In genomic region chr19:2188708-2189385, GRCh38 we compare ENCODE assay signal across 15 cellular contexts. TPM values are rescaled to one million over a fixed set of nuclear protein-coding genes. Genes with fewer than 3 reads are reported as not detected.
DNase-seq lines count a peak whose midpoint lies in the region; ATAC-seq and TF ChIP-seq lines count a peak whose summit lies in the region.
"Had no signal": no experiment of that assay in that cellular context is flagged by ENCODE, and none has a peak within 500 bp of the region (broad histone marks: within the 10 kb centered on the region; RNA-seq: fewer than 3 reads in every experiment).

No MANE protein-coding gene starts in this region.

- H3K27ac Mint-ChIP-seq in CD14-positive monocyte (peak overlapping the region; percentile 42 to 89 (median 81)), progenitor cell of endocrine pancreas (no peak overlapping the region)
- H3K27ac Mint-ChIP-seq in activated T-helper 1 cell treated with anti-CD3 and anti-CD28 coated beads, Interleukin-12 subunit alpha, Interleukin-12 subunit beta, Interleukin-2, Interleukin-4 antibody, amounts not matched to agents 30 ng/mL and 10 ng/mL and 1 ng/mL, durations not matched to agents 14 hours and 24 hours and 36 hours, result peak overlapping the region; percentile 58
- H3K27ac Mint-ChIP-seq: activated naive CD8-positive, alpha-beta T cell had no signal

- H3K27ac ChIP-seq in lower lobe of right lung, result peak overlapping the region; percentile 4

- peaks cover 23% of the 10 kb centered on the region for H3K4me1 Mint-ChIP-seq in CD14-positive monocyte
- peaks cover 9% of the 10 kb centered on the region for H3K4me1 Mint-ChIP-seq in activated T-helper 1 cell treated with anti-CD3 and anti-CD28 coated beads, Interleukin-12 subunit alpha, Interleukin-12 subunit beta, Interleukin-2, Interleukin-4 antibody, amounts not matched to agents 30 ng/mL and 10 ng/mL and 1 ng/mL, durations not matched to agents 14 hours and 24 hours and 36 hours (ENCODE audit: low read depth)
- H3K4me1 Mint-ChIP-seq in progenitor cell of endocrine pancreas (ENCODE audit: low read depth), result peaks cover 3% of the 10 kb centered on the region

- no peak overlapping the region for H3K4me3 Mint-ChIP-seq in CD14-positive monocyte
- H3K4me3 Mint-ChIP-seq in activated T-helper 1 cell treated with anti-CD3 and anti-CD28 coated beads, Interleukin-12 subunit alpha, Interleukin-12 subunit beta, Interleukin-2, Interleukin-4 antibody, amounts not matched to agents 30 ng/mL and 10 ng/mL and 1 ng/mL, durations not matched to agents 14 hours and 24 hours and 36 hours, result no peak overlapping the region
- no peak overlapping the region for H3K4me3 Mint-ChIP-seq in progenitor cell of endocrine pancreas (ENCODE audit: low read depth)
- H3K4me3 Mint-ChIP-seq: activated naive CD8-positive, alpha-beta T cell; immature natural killer cell had no signal

- peak; percentile 75 for DNase-seq in AG08396 (ENCODE audit: low spot score)
- DNase-seq in CD14-positive monocyte (ENCODE audit: low spot score), result no peak
- no peak for DNase-seq in activated T-helper 1 cell treated with anti-CD3 and anti-CD28 coated beads, Interleukin-12 subunit alpha, Interleukin-12 subunit beta, Interleukin-2, Interleukin-4 antibody, amounts not matched to agents 30 ng/mL and 10 ng/mL and 1 ng/mL, durations not matched to agents 14 hours and 24 hours and 36 hours (ENCODE audit: low spot score)
- DNase-seq in lower lobe of right lung, result no peak
- no peak for DNase-seq in KG1 (lab: John Stamatoyannopoulos, UW)
- DNase-seq in NCI-H82 treated with DMSO at 0.1 percent for 48 hours (lab: John Stamatoyannopoulos, UW; ENCODE audit: unreplicated experiment), result no peak
- no peak for DNase-seq in progenitor cell of endocrine pancreas (ENCODE audit: low spot score, unreplicated experiment)
- DNase-seq: COR-L47, foreskin melanocyte, immature natural killer cell, NCI-H1048, SK-N-SH had no signal

- peaks cover 0 to 3% (median 0%) of the 10 kb centered on the region in 7 donors for H3K9me3 Mint-ChIP-seq in CD14-positive monocyte
- H3K9me3 Mint-ChIP-seq in activated T-helper 1 cell treated with anti-CD3 and anti-CD28 coated beads, Interleukin-12 subunit alpha, Interleukin-12 subunit beta, Interleukin-2, Interleukin-4 antibody, amounts not matched to agents 30 ng/mL and 10 ng/mL and 1 ng/mL, durations not matched to agents 14 hours and 24 hours and 36 hours, result no peaks in the 10 kb centered on the region
- H3K9me3 Mint-ChIP-seq in progenitor cell of endocrine pancreas (ENCODE audit: low read depth), result no peaks in the 10 kb centered on the region
- H3K9me3 Mint-ChIP-seq: immature natural killer cell had no signal

- H3K27me3 Mint-ChIP-seq in CD14-positive monocyte (ENCODE audit: low read depth in 3 of 3) (peaks cover 0 to 2% (median 0%) of the 10 kb centered on the region in 3 donors), progenitor cell of endocrine pancreas (no peaks in the 10 kb centered on the region)
- H3K27me3 Mint-ChIP-seq in activated T-helper 1 cell treated with anti-CD3 and anti-CD28 coated beads, Interleukin-12 subunit alpha, Interleukin-12 subunit beta, Interleukin-2, Interleukin-4 antibody, amounts not matched to agents 30 ng/mL and 10 ng/mL and 1 ng/mL, durations not matched to agents 14 hours and 24 hours and 36 hours (ENCODE audit: insufficient read depth), result no peaks in the 10 kb centered on the region
- H3K27me3 Mint-ChIP-seq: activated naive CD8-positive, alpha-beta T cell had no signal

- H3K36me3 Mint-ChIP-seq in CD14-positive monocyte, result peaks cover 66 to 84% of the 10 kb centered on the region in 2 donors
- peaks cover 39% of the 10 kb centered on the region for H3K36me3 Mint-ChIP-seq in activated T-helper 1 cell treated with anti-CD3 and anti-CD28 coated beads, Interleukin-12 subunit alpha, Interleukin-12 subunit beta, Interleukin-2, Interleukin-4 antibody, amounts not matched to agents 30 ng/mL and 10 ng/mL and 1 ng/mL, durations not matched to agents 14 hours and 24 hours and 36 hours (ENCODE audit: low read depth)
- peaks cover 19% of the 10 kb centered on the region for H3K36me3 Mint-ChIP-seq in progenitor cell of endocrine pancreas (ENCODE audit: insufficient read depth)

- no peaks in the 10 kb centered on the region for H3K27me3 ChIP-seq in lower lobe of right lung (ENCODE audit: low read depth)

- no peaks in the 10 kb centered on the region for H3K9me3 ChIP-seq in lower lobe of right lung
- H3K9me3 ChIP-seq: SK-N-SH had no signal

- ATAC-seq in lower lobe of right lung (no peak), GM18858 (IDR thresholded peaks at IDR 0.05; ENCODE audit: unreplicated experiment) (no peak)

- intact Hi-C loops in CD14-positive monocyte (cut with micrococcal nuclease) (loop anchor here in 1 of 2 donors (5.0 kb wide), 1 partner anchor 37 kb away; the partner anchor contains the start of gene AP3D1), lower lobe of right lung (cut with DNase I) (no loop called here)
- intact Hi-C loops in activated T-helper 1 cell treated with anti-CD3 and anti-CD28 coated beads, Interleukin-12 subunit alpha, Interleukin-12 subunit beta, Interleukin-2, Interleukin-4 antibody, amounts not matched to agents 30 ng/mL and 10 ng/mL and 1 ng/mL, durations not matched to agents 14 hours and 24 hours and 36 hours (cut with micrococcal nuclease), result no loop called here

- TF ChIP-seq CTCF in CD14-positive monocyte (IDR thresholded peaks at IDR 0.05), result no peak
- TF ChIP-seq CTCF in lower lobe of right lung (IDR thresholded peaks at IDR 0.05), result no peak
- no peak for TF ChIP-seq CTCF in progenitor cell of endocrine pancreas (IDR thresholded peaks at IDR 0.05; ENCODE audit: unreplicated experiment)

- H3K4me1 ChIP-seq in lower lobe of right lung, result peaks cover 50% of the 10 kb centered on the region

- no peak overlapping the region for H3K4me3 ChIP-seq in lower lobe of right lung
- H3K4me3 ChIP-seq: coronary artery had no signal

- peaks cover 62% of the 10 kb centered on the region for H3K36me3 ChIP-seq in lower lobe of right lung

RNA-seq across cellular contexts. Expression of gene DOT1L, which starts 25.1 kb away (rescaled TPM):
- polyA plus RNA-seq in CD14-positive monocyte, result under 1 TPM; 0.32 to 0.75 TPM
- total RNA-seq in activated T-helper 1 cell treated with anti-CD3 and anti-CD28 coated beads, Interleukin-12 subunit alpha, Interleukin-12 subunit beta, Interleukin-2, Interleukin-4 antibody, amounts not matched to agents 30 ng/mL and 10 ng/mL and 1 ng/mL, durations not matched to agents 14 hours and 24 hours and 36 hours, result 119 and 128 TPM in 2 replicates
- total RNA-seq in lower lobe of right lung (33.0 TPM), progenitor cell of endocrine pancreas (102 and 106 TPM in 2 replicates)

RNA-seq across cellular contexts. Expression of gene AP3D1, which starts 37.5 kb away (rescaled TPM):
- polyA plus RNA-seq in CD14-positive monocyte, result 10 to 100 TPM in 1 of 2 donors, 1 to 10 TPM in 1; 9.6 to 12.4 TPM
- 120 and 124 TPM in 2 replicates for total RNA-seq in activated T-helper 1 cell treated with anti-CD3 and anti-CD28 coated beads, Interleukin-12 subunit alpha, Interleukin-12 subunit beta, Interleukin-2, Interleukin-4 antibody, amounts not matched to agents 30 ng/mL and 10 ng/mL and 1 ng/mL, durations not matched to agents 14 hours and 24 hours and 36 hours
- total RNA-seq in lower lobe of right lung, result 99.5 TPM
- total RNA-seq in progenitor cell of endocrine pancreas, result 123 and 131 TPM in 2 replicates

RNA-seq across cellular contexts. Expression of gene PLEKHJ1, which starts 47.3 kb away (rescaled TPM):
- 10 to 100 TPM; 62.1 to 69.0 TPM for polyA plus RNA-seq in CD14-positive monocyte
- total RNA-seq in activated T-helper 1 cell treated with anti-CD3 and anti-CD28 coated beads, Interleukin-12 subunit alpha, Interleukin-12 subunit beta, Interleukin-2, Interleukin-4 antibody, amounts not matched to agents 30 ng/mL and 10 ng/mL and 1 ng/mL, durations not matched to agents 14 hours and 24 hours and 36 hours, result 67.5 and 68.2 TPM in 2 replicates
- 52.0 TPM for total RNA-seq in lower lobe of right lung
- 116 and 119 TPM in 2 replicates for total RNA-seq in progenitor cell of endocrine pancreas

RNA-seq across cellular contexts. Expression of gene SF3A2, which starts 47.8 kb away (rescaled TPM):
- polyA plus RNA-seq in CD14-positive monocyte, result 10 to 100 TPM in 1 of 2 donors, 1 to 10 TPM in 1; 8.0 to 11.6 TPM
- 153 and 169 TPM in 2 replicates for total RNA-seq in activated T-helper 1 cell treated with anti-CD3 and anti-CD28 coated beads, Interleukin-12 subunit alpha, Interleukin-12 subunit beta, Interleukin-2, Interleukin-4 antibody, amounts not matched to agents 30 ng/mL and 10 ng/mL and 1 ng/mL, durations not matched to agents 14 hours and 24 hours and 36 hours
- total RNA-seq in lower lobe of right lung (55.6 TPM), progenitor cell of endocrine pancreas (152 and 156 TPM in 2 replicates)
